In the genomic region with DNA sequence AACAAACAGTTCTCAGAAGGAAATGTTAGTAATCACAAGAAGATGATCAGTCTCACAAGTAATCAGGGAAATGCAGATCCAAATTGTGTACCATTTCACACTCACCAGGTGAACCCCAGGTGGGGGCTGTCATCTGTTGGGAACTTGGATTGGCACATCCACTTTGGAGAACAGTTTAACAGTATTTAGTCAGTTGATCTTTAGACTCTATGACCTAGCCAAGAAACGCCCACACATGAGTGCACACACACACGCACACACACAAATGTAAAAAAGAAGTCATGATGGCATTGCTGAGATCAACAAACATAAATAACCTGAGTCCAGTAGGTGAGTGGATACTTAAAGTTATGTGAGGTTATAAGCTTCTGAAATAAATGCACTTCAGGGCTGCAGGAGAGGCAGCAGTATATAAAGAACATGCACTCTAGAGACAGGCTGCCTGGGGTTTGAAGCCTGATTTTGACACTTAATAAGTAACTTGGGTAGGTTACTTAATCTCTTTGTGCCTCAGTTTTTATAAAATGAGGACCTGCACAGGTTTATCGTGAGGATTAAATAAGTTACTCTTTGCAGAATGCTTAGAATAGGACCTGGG, we compare ENCODE assay signal across 17 cellular contexts. TPM values are rescaled to one million over a fixed set of nuclear protein-coding genes. Genes with fewer than 3 reads are reported as not detected.
DNase-seq lines count a peak whose midpoint lies in the region; ATAC-seq and TF ChIP-seq lines count a peak whose summit lies in the region.
"Had no signal": no experiment of that assay in that cellular context is flagged by ENCODE, and none has a peak within 500 bp of the region (broad histone marks: within the 10 kb centered on the region; RNA-seq: fewer than 3 reads in every experiment).

No MANE protein-coding gene starts in this region.

- H3K27ac ChIP-seq in body of pancreas (no peak overlapping the region), lung (ENCODE audit: low read depth in 1 of 2, low read length in 1 of 2) (no peak overlapping the region), transverse colon (peak overlapping the region in 1 of 4 donors; percentile 5)
- H3K27ac ChIP-seq: KMS-11 had no signal

- in situ Hi-C loops in transverse colon (cut with MboI; ENCODE audit: low pct_ligation_motif_present in 1 of 4, low pct_unique_long_range_greater_than_20kb in 1 of 4, low sequenced_read_pairs in 3 of 4), result loop anchor here in 2 of 4 donors (10.0 to 25.0 kb wide), 2 partner anchors 127 to 334 kb away; a partner anchor contains a TSS

- TF ChIP-seq POLR2A in body of pancreas (IDR thresholded peaks at IDR 0.05), result no peak
- TF ChIP-seq POLR2A in transverse colon (IDR thresholded peaks at IDR 0.05), result no peak

- H3K9me3 Mint-ChIP-seq in T-helper 2 cell treated with Interferon-gamma antibody and Interleukin-4, amounts not matched to agents 5 μg/mL and 100 μg/mL, for 36 hours, result peaks cover 29% of the 10 kb centered on the region

- intact Hi-C loops in body of pancreas (cut with DNase I) (no loop called here), transverse colon (cut with DNase I; ENCODE audit: low total_unique reads) (no loop called here)

- no peak overlapping the region for H3K4me3 Mint-ChIP-seq in T-helper 2 cell treated with Interferon-gamma antibody and Interleukin-4, amounts not matched to agents 5 μg/mL and 100 μg/mL, for 36 hours

- no peak overlapping the region for H3K4me3 ChIP-seq in body of pancreas
- no peak overlapping the region for H3K4me3 ChIP-seq in lung
- no peak overlapping the region for H3K4me3 ChIP-seq in transverse colon

- no peak overlapping the region for H3K27ac Mint-ChIP-seq in T-helper 2 cell treated with Interferon-gamma antibody and Interleukin-4, amounts not matched to agents 5 μg/mL and 100 μg/mL, for 36 hours

- H3K4me1 ChIP-seq in body of pancreas (peaks cover 44% of the 10 kb centered on the region), lung (ENCODE audit: control insufficient read depth in 2 of 2, insufficient read depth in 2 of 2, low read length in 2 of 2) (peaks cover 12% of the 10 kb centered on the region in 2 donors), transverse colon (peaks cover 0 to 37% (median 16%) of the 10 kb centered on the region in 4 donors)

- H3K9me3 ChIP-seq in body of pancreas, result no peaks in the 10 kb centered on the region
- H3K9me3 ChIP-seq in lung (ENCODE audit: control insufficient read depth in 2 of 2, insufficient read depth in 1 of 2, low read length in 1 of 2), result no peaks in the 10 kb centered on the region
- peaks cover 0 to 4% of the 10 kb centered on the region in 2 donors for H3K9me3 ChIP-seq in transverse colon

- TF ChIP-seq CTCF in body of pancreas (IDR thresholded peaks at IDR 0.05) (no peak), lung (IDR thresholded peaks at IDR 0.05; ENCODE audit: control extremely low read depth, extremely low read depth) (no peak), transverse colon (IDR thresholded peaks at IDR 0.05) (no peak)

- DNase-seq in body of pancreas (peak in 2 of 4 donors; percentile 28 to 45), kidney tubule cell (ENCODE audit: low spot score) (peak; percentile 48), lung (ENCODE audit: low spot score) (no peak), transverse colon (no peak), COLO668 (lab: John Stamatoyannopoulos, UW; ENCODE audit: unreplicated experiment) (no peak)
- no peak for DNase-seq in T-helper 2 cell treated with Interferon-gamma antibody and Interleukin-4, amounts not matched to agents 5 μg/mL and 100 μg/mL, for 36 hours (ENCODE audit: low spot score)
- DNase-seq: ACHN, C1 segment of cervical spinal cord, DMS79 treated with DMSO at 0.1 percent for 48 hours, GOT3, MV-4-11, NCI-H1694 treated with DMSO at 0.1 percent for 48 hours, NCI-H2227 treated with DMSO at 0.1 percent for 48 hours, NCI-H524 treated with DMSO at 0.1 percent for 48 hours, PC-3 had no signal

- WGBS in body of pancreas, 2 donors, result 20 to 45% methylated on average over 3 of the region's 3 CpGs
- WGBS in lung, 2 donors, result 70 to 90% methylated on average over 3 of the region's 3 CpGs
- 58 to 68% methylated on average over 3 of the region's 3 CpGs for WGBS in transverse colon (ENCODE audit: low coverage in 1 of 2), 2 donors

- H3K36me3 Mint-ChIP-seq in T-helper 2 cell treated with Interferon-gamma antibody and Interleukin-4, amounts not matched to agents 5 μg/mL and 100 μg/mL, for 36 hours (ENCODE audit: low read depth), result peaks cover 6% of the 10 kb centered on the region

- no peaks in the 10 kb centered on the region for H3K27me3 ChIP-seq in body of pancreas
- no peaks in the 10 kb centered on the region for H3K27me3 ChIP-seq in lung (ENCODE audit: control insufficient read depth, insufficient read depth)
- no peaks in the 10 kb centered on the region for H3K27me3 ChIP-seq in transverse colon

- no peaks in the 10 kb centered on the region for H3K4me1 Mint-ChIP-seq in T-helper 2 cell treated with Interferon-gamma antibody and Interleukin-4, amounts not matched to agents 5 μg/mL and 100 μg/mL, for 36 hours (ENCODE audit: low read depth)

- H3K36me3 ChIP-seq in body of pancreas (replicated peaks in 1 of 2; ENCODE audit: insufficient read depth in 1 of 2, low read depth in 2 of 2) (no peaks in the 10 kb centered on the region), lung (ENCODE audit: control insufficient read depth in 2 of 2, insufficient read depth in 2 of 2, low read length in 2 of 2) (no peaks in the 10 kb centered on the region), transverse colon (no peaks in the 10 kb centered on the region)

- no peaks in the 10 kb centered on the region for H3K27me3 Mint-ChIP-seq in T-helper 2 cell treated with Interferon-gamma antibody and Interleukin-4, amounts not matched to agents 5 μg/mL and 100 μg/mL, for 36 hours (ENCODE audit: low read depth)

- peak; percentile 41 for TF ChIP-seq EP300 in transverse colon (IDR thresholded peaks at IDR 0.05; ENCODE audit: low read depth)

- ATAC-seq in body of pancreas (peak; percentile 47), lung (ENCODE audit: insufficient read depth, low FRiP score) (peak; percentile 22), HG02852 (IDR thresholded peaks at IDR 0.05; ENCODE audit: unreplicated experiment) (no peak)
- ATAC-seq: PC-3 had no signal

RNA-seq across cellular contexts. Expression of a gene that starts 17.7 kb away (rescaled TPM):
- total RNA-seq in body of pancreas, result 10 to 100 TPM in 1 of 2 donors, 1 to 10 TPM in 1; 7.3 to 18.1 TPM
- 10 to 100 TPM in 1 of 2 donors, 1 to 10 TPM in 1; 5.9 to 16.0 TPM for total RNA-seq in lung
- 1 to 10 TPM in 1 of 2 donors, under 1 TPM in 1; 0.80 to 1.2 TPM for polyA plus RNA-seq in lung
- total RNA-seq in transverse colon, result 10 to 100 TPM in 1 of 4 donors, 1 to 10 TPM in 3; 5.9 to 12.3 (median 8.7) TPM

RNA-seq across cellular contexts. Expression of a gene that starts 24.8 kb away (rescaled TPM):
- total RNA-seq in body of pancreas (10 to 100 TPM; 10.5 to 13.5 TPM), lung (10 to 100 TPM; 14.0 to 16.5 TPM), transverse colon (10 to 100 TPM in 2 of 4 donors, 1 to 10 TPM in 2; 6.0 to 15.3 (median 10.8) TPM)
- 1 to 10 TPM; 3.1 to 8.3 TPM for polyA plus RNA-seq in lung
